ENCODE assay signal across 13 cellular contexts in genomic region chr2:73114273-73114867, GRCh38. TPM values are rescaled to one million over a fixed set of nuclear protein-coding genes. Genes with fewer than 3 reads are reported as not detected.
DNase-seq lines count a peak whose midpoint lies in the region; ATAC-seq and TF ChIP-seq lines count a peak whose summit lies in the region.
"Had no signal": no experiment of that assay in that cellular context is flagged by ENCODE, and none has a peak within 500 bp of the region (broad histone marks: within the 10 kb centered on the region; RNA-seq: fewer than 3 reads in every experiment).

No MANE protein-coding gene starts in this region.

- H3K4me3 ChIP-seq in Panc1 (ENCODE audit: low read depth in 2 of 2, low read length in 2 of 2) (no peak overlapping the region), endodermal cell (ENCODE audit: low read length) (no peak overlapping the region), stomach (no peak overlapping the region)

- H3K36me3 Mint-ChIP-seq in activated T-cell treated with anti-CD3 and anti-CD28 coated beads, Interleukin-2, amount 50 U/mL, for 72 hours (ENCODE audit: insufficient read depth in 2 of 2): no peaks in the 10 kb centered on the region
- peaks cover 2% of the 10 kb centered on the region for H3K36me3 Mint-ChIP-seq in endodermal cell (ENCODE audit: low read depth)

- 94 to 96% methylated on average over 4 of the region's 4 CpGs for WGBS in endodermal cell (ENCODE audit: insufficient coverage in 1 of 2, insufficient read length in 1 of 2), 2 experiments
- WGBS in stomach, 5 donors: 68 to 87% (median 82%) methylated on average over 4 of the region's 4 CpGs

- H3K27ac ChIP-seq in Panc1 (ENCODE audit: low read length) (peak overlapping the region; percentile 75; the same call in 1 of the 2 replicates), endodermal cell (ENCODE audit: low read depth, low read length) (no peak overlapping the region), stomach (peak overlapping the region in 3 of 5 donors; percentile 91 to 97 (median 96))
- H3K27ac ChIP-seq: BLaER1 treated with 17β-estradiol and CSF1 and Interleukin-3, amounts not matched to agents 10 nM and 100 nM had no signal

- no TSS peak for BruUV-seq in Panc1 (replicated peaks; lab: Mats Ljungman, UMichigan)

- H3K9me3 Mint-ChIP-seq in activated T-cell treated with anti-CD3 and anti-CD28 coated beads, Interleukin-2, amount 50 U/mL, for 72 hours: no peaks in the 10 kb centered on the region
- peaks cover 6% of the 10 kb centered on the region for H3K9me3 Mint-ChIP-seq in endodermal cell

- DNase-seq in activated T-cell treated with anti-CD3 and anti-CD28 coated beads, Interleukin-2, amount 50 U/mL, for 72 hours: no peak
- DNase-seq in activated T-cell treated with anti-CD3 and anti-CD28 coated beads for 4 hours: no peak
- no peak for DNase-seq in Panc1 (ENCODE audit: low read depth, low spot score)
- DNase-seq in endodermal cell: peak; percentile 25
- no peak for DNase-seq in stomach
- DNase-seq in NCI-H345 (lab: John Stamatoyannopoulos, UW): no peak
- DNase-seq: activated CD4-positive, alpha-beta T cell treated with anti-CD3 and anti-CD28 coated beads, Interleukin-2, amount 50 U/mL, for 4 hours; left colon; NCI-H2029 treated with DMSO at 0.1 percent for 48 hours had no signal

- in situ Hi-C loops in Panc1 (cut with HindIII; ENCODE audit: low pct_unique_long_range_greater_than_20kb, low sequenced_read_pairs): no loop called here

- CTCF ChIA-PET in Panc1 (lab: Charles Lee): no interaction called here

- H3K27ac Mint-ChIP-seq in activated T-cell treated with anti-CD3 and anti-CD28 coated beads, Interleukin-2, amount 50 U/mL, for 72 hours: no peak overlapping the region
- no peak overlapping the region for H3K27ac Mint-ChIP-seq in endodermal cell

- TF ChIP-seq CTCF in Panc1 (IDR thresholded peaks at IDR 0.05): no peak
- no peak for TF ChIP-seq CTCF in endodermal cell (conservative IDR thresholded peaks at IDR 0.05)
- TF ChIP-seq CTCF in stomach (IDR thresholded peaks at IDR 0.05): no peak

- H3K27me3 ChIP-seq in Panc1 (ENCODE audit: control insufficient read depth, insufficient read depth, low read length): no peaks in the 10 kb centered on the region
- H3K27me3 ChIP-seq in endodermal cell (ENCODE audit: control insufficient read depth, insufficient read depth, low read length, poor library complexity, severe bottlenecking): no peaks in the 10 kb centered on the region
- H3K27me3 ChIP-seq in stomach: peaks cover 0 to 20% (median 0%) of the 10 kb centered on the region in 3 donors

- H3K9me3 ChIP-seq in Panc1 (ENCODE audit: control insufficient read depth, insufficient read depth, low read depth, low read length) (no peaks in the 10 kb centered on the region), endodermal cell (ENCODE audit: control insufficient read depth, low read length) (peaks cover 8% of the 10 kb centered on the region), stomach (no peaks in the 10 kb centered on the region)
- H3K9me3 ChIP-seq: BLaER1 treated with 17β-estradiol and CSF1 and Interleukin-3, amounts not matched to agents 10 nM and 100 nM had no signal

- H3K4me1 Mint-ChIP-seq in activated T-cell treated with anti-CD3 and anti-CD28 coated beads, Interleukin-2, amount 50 U/mL, for 72 hours (ENCODE audit: low read depth): peaks cover 26% of the 10 kb centered on the region
- H3K4me1 Mint-ChIP-seq in endodermal cell: peaks cover 15% of the 10 kb centered on the region

- POLR2A ChIA-PET in Panc1 (lab: Charles Lee): interaction anchor here (0.6 to 0.7 kb wide), 2 partner anchors 119 to 1146 kb away, joined by 4 to 5 read pairs; partner anchors contain the start of gene PRADC1

- no peak for ATAC-seq in activated T-cell treated with anti-CD3 and anti-CD28 coated beads, Interleukin-2, amount 50 U/mL, for 72 hours (replicated peaks in 1 of 2)
- no peak for ATAC-seq in Panc1
- no peak for ATAC-seq in HG03571 (IDR thresholded peaks at IDR 0.05; ENCODE audit: unreplicated experiment)
- ATAC-seq in HG03354 (IDR thresholded peaks at IDR 0.05; ENCODE audit: poor library complexity, severe bottlenecking, unreplicated experiment): no peak
- ATAC-seq: left colon, Right ventricle myocardium inferior had no signal

- TF ChIP-seq EP300 in stomach (IDR thresholded peaks at IDR 0.05): no peak

- H3K9ac ChIP-seq in endodermal cell (ENCODE audit: extremely low read depth, low read length, poor library complexity, severe bottlenecking): no peak overlapping the region

- intact Hi-C loops in Panc1 (cut with micrococcal nuclease; ENCODE audit: unreplicated experiment) (no loop called here), stomach (cut with DNase I; ENCODE audit: low total_unique reads) (loop anchor here (5.0 kb wide), 1 partner anchor 37 kb away; no protein-coding TSS in a partner anchor)

- H3K4me1 ChIP-seq in Panc1 (ENCODE audit: control insufficient read depth, insufficient read depth, low read length): peaks cover 16% of the 10 kb centered on the region
- H3K4me1 ChIP-seq in endodermal cell (ENCODE audit: control insufficient read depth, insufficient read depth, low read length): no peaks in the 10 kb centered on the region
- H3K4me1 ChIP-seq in stomach: peaks cover 26 to 40% (median 36%) of the 10 kb centered on the region in 4 donors

- no peaks in the 10 kb centered on the region for H3K27me3 Mint-ChIP-seq in activated T-cell treated with anti-CD3 and anti-CD28 coated beads, Interleukin-2, amount 50 U/mL, for 72 hours (ENCODE audit: low read depth)
- H3K27me3 Mint-ChIP-seq in endodermal cell (ENCODE audit: insufficient read depth): peaks cover 26% of the 10 kb centered on the region

- peak overlapping the region; percentile 50 to 54 for H3K4me3 Mint-ChIP-seq in activated T-cell treated with anti-CD3 and anti-CD28 coated beads, Interleukin-2, amount 50 U/mL, for 72 hours
- peak overlapping the region; percentile 55 for H3K4me3 Mint-ChIP-seq in endodermal cell

- no peak for TF ChIP-seq POLR2A in stomach (IDR thresholded peaks at IDR 0.05)

- H3K36me3 ChIP-seq in Panc1 (ENCODE audit: control insufficient read depth, insufficient read depth, low read length): peaks cover 2% of the 10 kb centered on the region; the same call in 1 of the 2 replicates
- no peaks in the 10 kb centered on the region for H3K36me3 ChIP-seq in endodermal cell (ENCODE audit: control insufficient read depth, insufficient read depth, low read length)
- H3K36me3 ChIP-seq in stomach: no peaks in the 10 kb centered on the region
- H3K36me3 ChIP-seq: BLaER1 treated with 17β-estradiol and CSF1 and Interleukin-3, amounts not matched to agents 10 nM and 100 nM had no signal

RNA-seq across cellular contexts. Expression of gene RAB11FIP5, which starts 1.6 kb away (rescaled TPM):
- 1 to 10 TPM; 6.6 to 9.8 TPM for total RNA-seq in activated T-cell treated with anti-CD3 and anti-CD28 coated beads, Interleukin-2, amount 50 U/mL, for 72 hours
- total RNA-seq in Panc1 (2021; ENCODE audit: unreplicated experiment) (27.3 TPM), endodermal cell (10 to 100 TPM; 12.1 to 17.3 TPM), stomach (10 to 100 TPM in 4 of 5 donors, 1 to 10 TPM in 1; 4.7 to 39.1 (median 19.6) TPM)
- polyA plus RNA-seq in Panc1 (2012; ENCODE audit: insufficient read length): 20.4 TPM
- polyA plus RNA-seq in endodermal cell (2013, experiment 1 of 2): 6.5 TPM
- 5.5 TPM for polyA plus RNA-seq in endodermal cell (2013, experiment 2 of 2)
- polyA plus RNA-seq in stomach: 10 to 100 TPM in 1 of 3 donors, 1 to 10 TPM in 2; 7.0 to 13.1 (median 7.1) TPM

RNA-seq across cellular contexts. Expression of gene SFXN5, which starts 42.9 kb away (rescaled TPM):
- 10 to 100 TPM in 1 of 2 donors, 1 to 10 TPM in 1; 9.1 to 10.1 TPM for total RNA-seq in activated T-cell treated with anti-CD3 and anti-CD28 coated beads, Interleukin-2, amount 50 U/mL, for 72 hours
- 27.8 TPM for total RNA-seq in Panc1 (2021; ENCODE audit: unreplicated experiment)
- polyA plus RNA-seq in Panc1 (2012; ENCODE audit: insufficient read length): 19.7 TPM
- total RNA-seq in endodermal cell: 10 to 100 TPM; 30.7 to 32.8 TPM
- polyA plus RNA-seq in endodermal cell (2013, experiment 1 of 2): 10.0 TPM
- polyA plus RNA-seq in endodermal cell (2013, experiment 2 of 2): 13.1 TPM
- total RNA-seq in stomach: 100 to 1,000 TPM in 1 of 5 donors, 10 to 100 TPM in 4; 17.0 to 118 (median 38.5) TPM
- polyA plus RNA-seq in stomach: 1 to 10 TPM; 2.7 to 9.4 (median 5.7) TPM
